Comparison of ENCODE assay signal across 18 cellular contexts in genomic region chr11:92859290-92859689, GRCh38.
DNase-seq lines count a peak whose midpoint lies in the region; ATAC-seq and TF ChIP-seq lines count a peak whose summit lies in the region.
"Had no signal": no experiment of that assay in that cellular context is flagged by ENCODE, and none has a peak within 500 bp of the region (broad histone marks: within the 10 kb centered on the region; RNA-seq: fewer than 3 reads in every experiment).

No MANE protein-coding gene starts in this region.

- TF ChIP-seq POLR2A in esophagus squamous epithelium (IDR thresholded peaks at IDR 0.05), result no peak

- TF ChIP-seq CTCF in nephron progenitor cell (IDR thresholded peaks at IDR 0.05), result no peak
- no peak for TF ChIP-seq CTCF in esophagus squamous epithelium (IDR thresholded peaks at IDR 0.05)

- DNase-seq in Ammon's horn (ENCODE audit: low spot score) (peak; percentile 36), EL (peak; percentile 15), NCI-H345 treated with DMSO at 0.1 percent for 48 hours (lab: John Stamatoyannopoulos, UW; ENCODE audit: unreplicated experiment) (peak; percentile 39), midbrain (lab: John Stamatoyannopoulos, UW) (peak; percentile 70), nephron progenitor cell (no peak), esophagus squamous epithelium (lab: John Stamatoyannopoulos, UW) (no peak)
- DNase-seq: AML-193; CD4-positive, alpha-beta T cell; H7; Karpas-422; MM.1S; NCI-H1417 treated with DMSO at 0.1 percent for 48 hours; NCI-H2029; NCI-H510A treated with DMSO at 0.1 percent for 48 hours; T-cell had no signal

- no peak overlapping the region for H3K4me3 ChIP-seq in esophagus squamous epithelium
- H3K4me3 ChIP-seq: SK-N-MC had no signal

- no peaks in the 10 kb centered on the region for H3K36me3 ChIP-seq in esophagus squamous epithelium

- peaks cover 70% of the 10 kb centered on the region for H3K36me3 Mint-ChIP-seq in nephron progenitor cell (ENCODE audit: low read depth)
- H3K36me3 Mint-ChIP-seq: T-cell had no signal

- ATAC-seq in HG02759 (IDR thresholded peaks at IDR 0.05; ENCODE audit: unreplicated experiment) (no peak), GM19035 (IDR thresholded peaks at IDR 0.05; ENCODE audit: unreplicated experiment) (no peak)
- ATAC-seq: T-cell had no signal

- no peaks in the 10 kb centered on the region for H3K27me3 ChIP-seq in esophagus squamous epithelium

- 49 to 63% methylated on average over 4 to 5 of the region's 5 CpGs for WGBS in esophagus squamous epithelium, 2 donors

- H3K4me1 Mint-ChIP-seq in nephron progenitor cell, result peaks cover 25% of the 10 kb centered on the region
- H3K4me1 Mint-ChIP-seq: T-cell had no signal

- no peak overlapping the region for H3K27ac Mint-ChIP-seq in nephron progenitor cell
- H3K27ac Mint-ChIP-seq: CD4-positive, alpha-beta T cell; T-cell had no signal

- intact Hi-C loops in esophagus squamous epithelium (cut with DNase I), result no loop called here

- no peaks in the 10 kb centered on the region for H3K9me3 ChIP-seq in esophagus squamous epithelium

- no peak overlapping the region for H3K4me3 Mint-ChIP-seq in nephron progenitor cell
- H3K4me3 Mint-ChIP-seq: CD4-positive, alpha-beta T cell; T-cell had no signal

- no peaks in the 10 kb centered on the region for H3K9me3 Mint-ChIP-seq in nephron progenitor cell
- H3K9me3 Mint-ChIP-seq: CD4-positive, alpha-beta T cell; T-cell had no signal

- no peaks in the 10 kb centered on the region for H3K27me3 Mint-ChIP-seq in nephron progenitor cell (ENCODE audit: low read depth, poor library complexity)
- H3K27me3 Mint-ChIP-seq: CD4-positive, alpha-beta T cell; T-cell had no signal

- H3K4me1 ChIP-seq in esophagus squamous epithelium, result peaks cover 0 to 9% (median 0%) of the 10 kb centered on the region in 3 donors

- H3K27ac ChIP-seq in esophagus squamous epithelium, result no peak overlapping the region
- H3K27ac ChIP-seq: SK-N-MC had no signal

Comparison
In these comparisons a context has a peak if more than half of its experiments do, and no peak if none do; other contexts are left out.
1. DNase-seq: peak in Ammon's horn (single experiment), EL (single experiment), NCI-H345 treated with DMSO at 0.1 percent for 48 hours (single experiment) and midbrain (single experiment); none in nephron progenitor cell (single experiment) and esophagus squamous epithelium (single experiment).